16 cellular contexts compared by ENCODE assay signal in genomic region chr3:14368885-14369284, GRCh38. TPM values are rescaled to one million over a fixed set of nuclear protein-coding genes. Genes with fewer than 3 reads are reported as not detected.
DNase-seq lines count a peak whose midpoint lies in the region; ATAC-seq, FAIRE-seq and TF ChIP-seq lines count a peak whose summit lies in the region.
"Had no signal": no experiment of that assay in that cellular context is flagged by ENCODE, and none has a peak within 500 bp of the region (broad histone marks: within the 10 kb centered on the region; RNA-seq: fewer than 3 reads in every experiment).

No MANE protein-coding gene starts in this region.

- no peaks in the 10 kb centered on the region for H3K27me3 ChIP-seq in K562 (ENCODE audit: control insufficient read depth in 2 of 2, insufficient read depth in 2 of 2, low read length in 2 of 2)
- H3K27me3 ChIP-seq in neural progenitor cell, result no peaks in the 10 kb centered on the region

- in situ Hi-C loops in K562 (cut with MboI), result no loop called here

- H3K4me3 ChIP-seq in HEK293 (ENCODE audit: low read depth, low read length), result no peak overlapping the region
- no peak overlapping the region for H3K4me3 ChIP-seq in K562
- H3K4me3 ChIP-seq in neural progenitor cell, result no peak overlapping the region
- H3K4me3 ChIP-seq: GM23338 had no signal

- H3K9me3 ChIP-seq in HEK293 (ENCODE audit: control insufficient read depth, insufficient read depth, low read depth, low read length) (no peaks in the 10 kb centered on the region), K562 (replicated peaks; ENCODE audit: control insufficient read depth, insufficient read depth, low read depth, low read length) (no peaks in the 10 kb centered on the region), neural progenitor cell (ENCODE audit: low read depth) (no peaks in the 10 kb centered on the region)

- TF ChIP-seq RAD21 in K562 (CRISPR knock-in tag; conservative IDR thresholded peaks at IDR 0.05 in 1 of 2, IDR thresholded peaks at IDR 0.05 in 1 of 2), result no peak

- DNase-seq in K562 (ENCODE audit: extremely low read depth in 1 of 4, low spot score in 3 of 4) (no peak), neural progenitor cell (ENCODE audit: low spot score) (no peak), NCI-H2171 treated with DMSO at 0.1 percent for 48 hours (lab: John Stamatoyannopoulos, UW) (no peak), left colon (no peak)
- DNase-seq: C1 segment of cervical spinal cord; CD4-positive, alpha-beta memory T cell; COR-L47; DMS79 treated with DMSO at 0.1 percent for 48 hours; GF-D8; HFFc6 had no signal

- CTCF ChIA-PET in HEK293 (lab: Yijun Ruan, JAX), result interaction anchor here (0.6 to 1.8 kb wide), 5 partner anchors 37 to 165 kb away, joined by 3 to 5 read pairs (median 3); no protein-coding TSS in a partner anchor
- CTCF ChIA-PET in K562 (lab: Yijun Ruan, JAX; ENCODE audit: low intra/inter-chr PET ratio), result no interaction called here

- no peak for FAIRE-seq in K562 (lab: Jason Lieb, UNC)
- FAIRE-seq: GM12891, GM18507 had no signal

- no peaks in the 10 kb centered on the region for H4K20me1 ChIP-seq in K562 (replicated peaks; ENCODE audit: control insufficient read depth, insufficient read depth, low read length)
- H4K20me1 ChIP-seq in neural progenitor cell (ENCODE audit: low read depth), result no peaks in the 10 kb centered on the region

- H3K27me3 Mint-ChIP-seq in neural progenitor cell (ENCODE audit: insufficient read depth, low read depth), result peaks cover 7% of the 10 kb centered on the region
- H3K27me3 Mint-ChIP-seq: CD4-positive, alpha-beta memory T cell had no signal

- intact Hi-C loops in K562 (cut with micrococcal nuclease), result no loop called here
- intact Hi-C loops in left colon (cut with DNase I, micrococcal nuclease), result no loop called here

- TF ChIP-seq CTCF in HEK293 (tag by site-specific recombination; IDR thresholded peaks at IDR 0.05), result no peak
- no peak for TF ChIP-seq CTCF in VCaP (conservative IDR thresholded peaks at IDR 0.05)
- no peak for TF ChIP-seq CTCF in K562 (IDR thresholded peaks at IDR 0.05 in 2 of 3, conservative IDR thresholded peaks at IDR 0.05 in 1 of 3; ENCODE audit: insufficient read depth in 2 of 3, low read depth in 1 of 3, low read length in 3 of 3)
- TF ChIP-seq CTCF in neural progenitor cell (IDR thresholded peaks at IDR 0.05), result no peak

- no peak for TF ChIP-seq POLR2A in K562 (conservative IDR thresholded peaks at IDR 0.05)

- 44% methylated on average over 2 of the region's 2 CpGs for WGBS in K562 (ENCODE audit: insufficient coverage, low coverage, missing lambda C conversion rate)

- H3F3A ChIP-seq in neural progenitor cell (ENCODE audit: low read depth), result peaks cover 10% of the 10 kb centered on the region

- no TSS peak for BruUV-seq in K562 (replicated peaks; lab: Mats Ljungman, UMichigan)

- no peaks in the 10 kb centered on the region for H3K36me3 Mint-ChIP-seq in neural progenitor cell
- H3K36me3 Mint-ChIP-seq: CD4-positive, alpha-beta memory T cell had no signal

- peaks cover 28% of the 10 kb centered on the region for H3K4me1 Mint-ChIP-seq in neural progenitor cell
- H3K4me1 Mint-ChIP-seq: CD4-positive, alpha-beta memory T cell had no signal

- POLR2A ChIA-PET in HEK293 (lab: Yijun Ruan, JAX), result no interaction called here
- POLR2A ChIA-PET in K562 (lab: Yijun Ruan, JAX), result interaction anchor here (0.6 to 2.2 kb wide), 3 partner anchors 14 to 24 kb away, joined by 3 to 9 read pairs (median 7); no protein-coding TSS in a partner anchor

- H3K4me2 ChIP-seq in K562 (ENCODE audit: insufficient read depth, low read length) (no peak overlapping the region), neural progenitor cell (no peak overlapping the region)
- H3K4me2 ChIP-seq: GM23338 had no signal

- H3K9ac ChIP-seq in K562 (ENCODE audit: insufficient read depth in 1 of 2, low read depth in 2 of 2, low read length in 2 of 2), result no peak overlapping the region
- no peak overlapping the region for H3K9ac ChIP-seq in neural progenitor cell

- H3K79me2 ChIP-seq in K562 (ENCODE audit: control insufficient read depth, insufficient read depth, low read length) (no peaks in the 10 kb centered on the region), neural progenitor cell (ENCODE audit: low read depth) (no peaks in the 10 kb centered on the region)

- H3K9me3 Mint-ChIP-seq in neural progenitor cell, result no peaks in the 10 kb centered on the region
- H3K9me3 Mint-ChIP-seq: CD4-positive, alpha-beta memory T cell; GM23338; H9; HFFc6 had no signal

- H3K27ac Mint-ChIP-seq in neural progenitor cell, result peak overlapping the region; percentile 92
- H3K27ac Mint-ChIP-seq: CD4-positive, alpha-beta memory T cell; GM23338; HFFc6 had no signal

- peaks cover 12% of the 10 kb centered on the region for H3K4me1 ChIP-seq in HEK293 (ENCODE audit: control insufficient read depth, insufficient read depth, low read length)
- peaks cover 45 to 58% of the 10 kb centered on the region in 2 experiments for H3K4me1 ChIP-seq in K562 (replicated peaks in 1 of 2; ENCODE audit: control insufficient read depth in 2 of 2, insufficient read depth in 2 of 2, low read length in 2 of 2)
- peaks cover 21% of the 10 kb centered on the region for H3K4me1 ChIP-seq in neural progenitor cell

- TF ChIP-seq EP300 in K562 (IDR thresholded peaks at IDR 0.05; ENCODE audit: low read length), result no peak

- H3K27ac ChIP-seq in HEK293 (ENCODE audit: extremely low read depth, low read depth, low read length) (no peak overlapping the region), VCaP (peak overlapping the region; percentile 71), K562 (ENCODE audit: extremely low read depth, low read depth, low read length) (no peak overlapping the region), neural progenitor cell (no peak overlapping the region)

- H2AFZ ChIP-seq in K562 (ENCODE audit: low read depth, low read length) (no peak overlapping the region), neural progenitor cell (replicated peaks) (no peak overlapping the region)

- H3K36me3 ChIP-seq in HEK293 (ENCODE audit: control insufficient read depth in 2 of 2, insufficient read depth in 1 of 2, low read length in 2 of 2), result no peaks in the 10 kb centered on the region
- no peaks in the 10 kb centered on the region for H3K36me3 ChIP-seq in K562 (ENCODE audit: control insufficient read depth, insufficient read depth, low read length)
- H3K36me3 ChIP-seq in neural progenitor cell, result no peaks in the 10 kb centered on the region

- no peaks in the 10 kb centered on the region for H3K9me1 ChIP-seq in K562 (ENCODE audit: control insufficient read depth, insufficient read depth, low read length)

- H3K4me3 Mint-ChIP-seq in neural progenitor cell, result peak overlapping the region; percentile 55
- H3K4me3 Mint-ChIP-seq: CD4-positive, alpha-beta memory T cell; GM23338; H9; HFFc6 had no signal

- ATAC-seq in K562, result no peak
- ATAC-seq in left colon, result no peak

TF ChIP-seq in HEK293, 187 proteins besides CTCF, POLR2A, EP300 and RAD21:
- TF ChIP-seq ZNF768 (tag by site-specific recombination; IDR thresholded peaks at IDR 0.05) (peak; percentile 90; the same call in 1 of the 2 replicates), REPIN1 (tag by site-specific recombination; IDR thresholded peaks at IDR 0.05; ENCODE audit: low read depth) (no peak)

TF ChIP-seq in K562, 482 proteins besides CTCF, POLR2A, EP300 and RAD21 (continues in another document):
- TF ChIP-seq ZFP36 (IDR thresholded peaks at IDR 0.05; ENCODE audit: low read depth, low read length, partially characterized antibody) (peak; percentile 91), HNRNPLL (IDR thresholded peaks at IDR 0.05; ENCODE audit: low read depth, low read length, poor library complexity, severe bottlenecking) (no peak), ZZZ3 (IDR thresholded peaks at IDR 0.05) (no peak), PURB (CRISPR knock-in tag; IDR thresholded peaks at IDR 0.05; ENCODE audit: low read depth) (no peak), HDAC2 (IDR thresholded peaks at IDR 0.05) (peak; percentile 12; the same call in 1 of the 2 replicates), ZNF449 (CRISPR knock-in tag; IDR thresholded peaks at IDR 0.05) (no peak), SRSF9 (IDR thresholded peaks at IDR 0.05; ENCODE audit: borderline replicate concordance, low read depth, low read length) (no peak)

RNA-seq across cellular contexts. Expression of gene SLC6A6, which starts 33.5 kb away (rescaled TPM):
- 361 and 756 TPM in 2 replicates for total RNA-seq in K562 (2011; cell fraction: chromatin; rRNA removed; ENCODE audit: low replicate concordance)
- total RNA-seq in K562 (2011; cell fraction: nucleolus; rRNA removed), result 315 and 326 TPM in 2 replicates
- total RNA-seq in K562 (2011; cell fraction: nucleoplasm; rRNA removed), result 358 and 388 TPM in 2 replicates
- 106 and 223 TPM in 2 replicates for total RNA-seq in K562 (2014; rRNA removed)
- 79.6 and 90.2 TPM in 2 replicates for total RNA-seq in K562 (2014; rRNA removed; fragmentation: Illumina TruSeq; extraction: Trizol)
- 91.9 and 93.2 TPM in 2 replicates for total RNA-seq in K562 (2015; rRNA removed; fragmentation: Illumina TruSeq; extraction: Trizol)
- total RNA-seq in K562 (2021), result 194 and 203 TPM in 2 replicates
- 71.4 and 100 TPM in 2 replicates for polyA plus RNA-seq in K562 (2011; rRNA removed)
- polyA plus RNA-seq in K562 (2011; cell fraction: cytosol; rRNA removed), result 56.5 and 73.9 TPM in 2 replicates
- polyA plus RNA-seq in K562 (2011; cell fraction: nucleus; rRNA removed), result 434 and 457 TPM in 2 replicates
- 52.3 and 64.9 TPM in 2 replicates for polyA plus RNA-seq in K562 (2012)
- polyA plus RNA-seq in K562 (2014; fragmentation: Illumina TruSeq; extraction: Trizol), result 121 and 139 TPM in 2 replicates
- polyA plus RNA-seq in K562 (2014; fragmentation: Nextera tagmentation; extraction: Ambion mirVana), result 10 to 100 TPM; 12.3 to 14.8 TPM
- 111 and 129 TPM in 2 replicates for polyA plus RNA-seq in K562 (2014; rRNA removed)
- polyA minus RNA-seq in K562 (2011; rRNA and poly(A)+ RNA removed), result 75.5 and 106 TPM in 2 replicates
- 40.8 and 83.0 TPM in 2 replicates for polyA minus RNA-seq in K562 (2011; cell fraction: cytosol; rRNA and poly(A)+ RNA removed)
- polyA minus RNA-seq in K562 (2011; cell fraction: nucleus; rRNA and poly(A)+ RNA removed), result 138 and 192 TPM in 2 replicates
- 32.9 and 37.2 TPM in 2 replicates for total RNA-seq in neural progenitor cell (ENCODE audit: low replicate concordance)
- 1 to 10 TPM; 6.7 to 8.3 TPM for total RNA-seq in left colon
